12 cellular contexts compared by ENCODE assay signal in the genomic region with DNA sequence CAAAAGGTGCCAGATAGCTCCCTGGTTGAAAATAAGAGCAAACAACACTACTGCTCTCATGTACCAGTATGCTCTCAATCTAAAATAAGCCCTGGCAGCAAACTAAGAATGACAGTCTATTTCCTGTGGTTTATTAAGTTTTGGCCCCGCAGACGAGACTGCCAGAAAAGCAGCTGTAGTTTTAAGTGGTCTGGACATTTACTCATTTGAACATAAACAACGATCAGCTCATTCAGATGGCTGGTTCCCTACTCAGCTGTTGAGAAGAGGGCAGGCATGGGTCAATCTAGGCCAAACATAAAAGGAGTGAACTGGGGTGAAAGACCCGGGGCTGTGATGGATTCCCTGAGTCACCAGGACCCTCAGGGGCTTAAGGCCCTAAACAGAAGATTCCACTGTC. TPM values are rescaled to one million over a fixed set of nuclear protein-coding genes. Genes with fewer than 3 reads are reported as not detected.
DNase-seq lines count a peak whose midpoint lies in the region; ATAC-seq and TF ChIP-seq lines count a peak whose summit lies in the region.
"Had no signal": no experiment of that assay in that cellular context is flagged by ENCODE, and none has a peak within 500 bp of the region (broad histone marks: within the 10 kb centered on the region; RNA-seq: fewer than 3 reads in every experiment).

No MANE protein-coding gene starts in this region.

- no peak for TF ChIP-seq POLR2A in thyroid gland (IDR thresholded peaks at IDR 0.05)

- H3K4me3 ChIP-seq in thyroid gland (replicated peaks in 1 of 3), result no peak overlapping the region
- H3K4me3 ChIP-seq: SJSA1 had no signal

- DNase-seq in NCI-H1105 treated with DMSO at 0.1 percent for 48 hours (lab: John Stamatoyannopoulos, UW) (peak; percentile 11), NCI-H1105 (lab: John Stamatoyannopoulos, UW) (no peak), SK-N-DZ (ENCODE audit: low spot score) (peak; percentile 96), foreskin melanocyte (peak; percentile 97), thyroid gland (no peak), foreskin keratinocyte (no peak), T-helper 9 cell (no peak)
- DNase-seq: amniotic stem cell, midbrain, NCI-H524 had no signal

- intact Hi-C loops in thyroid gland (cut with DNase I), result no loop called here

- H3K27ac ChIP-seq in thyroid gland, result peak overlapping the region; percentile 14 to 40 (median 19)
- H3K27ac ChIP-seq in foreskin keratinocyte, result no peak overlapping the region
- H3K27ac ChIP-seq: SJSA1 had no signal

- peaks cover 19 to 37% of the 10 kb centered on the region in 2 donors for H3K4me1 ChIP-seq in thyroid gland
- H3K4me1 ChIP-seq in foreskin keratinocyte, result no peaks in the 10 kb centered on the region

- no peaks in the 10 kb centered on the region for H3K9me3 ChIP-seq in thyroid gland

- TF ChIP-seq CTCF in thyroid gland (IDR thresholded peaks at IDR 0.05), result no peak
- TF ChIP-seq CTCF in foreskin keratinocyte (conservative IDR thresholded peaks at IDR 0.05), result no peak

- H3K27me3 ChIP-seq in thyroid gland (no peaks in the 10 kb centered on the region), foreskin keratinocyte (peaks cover 81% of the 10 kb centered on the region)

- H3K36me3 ChIP-seq in thyroid gland, result no peaks in the 10 kb centered on the region

- ATAC-seq in foreskin keratinocyte (no peak), GM19035 (IDR thresholded peaks at IDR 0.05; ENCODE audit: unreplicated experiment) (no peak)

- WGBS in thyroid gland, 2 donors, result 25 to 31% methylated on average over 4 of the region's 4 CpGs

RNA-seq across cellular contexts. Expression of gene TRIL, which starts 4.5 kb away (rescaled TPM):
- 16.8 and 19.0 TPM in 2 replicates for polyA plus RNA-seq in SK-N-DZ (2014; cell fraction: cytosol; rRNA removed)
- polyA plus RNA-seq in SK-N-DZ (2014; cell fraction: nucleus; rRNA removed), result 7.2 and 7.3 TPM in 2 replicates
- total RNA-seq in thyroid gland, result 10 to 100 TPM in 1 of 4 donors, 1 to 10 TPM in 3; 3.3 to 11.0 (median 9.7) TPM
- total RNA-seq in foreskin keratinocyte, result not detected in 2 replicates
- polyA plus RNA-seq in foreskin keratinocyte, result 0.01 TPM in 1 of 2 replicates, not detected in the other

Comparison
In these comparisons a context has a peak if more than half of its experiments do, and no peak if none do; other contexts are left out.
1. DNase-seq: peak in NCI-H1105 treated with DMSO at 0.1 percent for 48 hours (single experiment), SK-N-DZ (single experiment) and foreskin melanocyte (single experiment); none in NCI-H1105 (single experiment), thyroid gland (0 of 2), foreskin keratinocyte (0 of 2) and T-helper 9 cell (single experiment).